1 cellular context compared by ENCODE assay signal in genomic region chr1:152108899-152109222, GRCh38.
A peak's percentile ranks its signal among the peaks of the same experiment; 100 is the strongest.
TF ChIP-seq lines count a peak whose summit lies in the region.

No MANE protein-coding gene starts in this region.

TF ChIP-seq in HEK293, 187 proteins besides CTCF, POLR2A, EP300 and RAD21 (continued from another document):
- TF ChIP-seq ZNF280C (tag by site-specific recombination; IDR thresholded peaks at IDR 0.05) (no peak), ZNF639 (tag by site-specific recombination; IDR thresholded peaks at IDR 0.05) (no peak), ZFP37 (tag by site-specific recombination; IDR thresholded peaks at IDR 0.05) (no peak), ZNF148 (tag by site-specific recombination; IDR thresholded peaks at IDR 0.05; ENCODE audit: borderline replicate concordance) (no peak), ZNF404 (tag by site-specific recombination; IDR thresholded peaks at IDR 0.05) (no peak), ZNF335 (tag by site-specific recombination; conservative IDR thresholded peaks at IDR 0.05) (0 out of 2 replicates have a peak, but pooled peaks have one; percentile 17), PATZ1 (tag by site-specific recombination; IDR thresholded peaks at IDR 0.05) (no peak), SCRT2 (tag by site-specific recombination; IDR thresholded peaks at IDR 0.05) (peak; percentile 72)
